ENCODE assay signal across 9 cellular contexts in the genomic region with DNA sequence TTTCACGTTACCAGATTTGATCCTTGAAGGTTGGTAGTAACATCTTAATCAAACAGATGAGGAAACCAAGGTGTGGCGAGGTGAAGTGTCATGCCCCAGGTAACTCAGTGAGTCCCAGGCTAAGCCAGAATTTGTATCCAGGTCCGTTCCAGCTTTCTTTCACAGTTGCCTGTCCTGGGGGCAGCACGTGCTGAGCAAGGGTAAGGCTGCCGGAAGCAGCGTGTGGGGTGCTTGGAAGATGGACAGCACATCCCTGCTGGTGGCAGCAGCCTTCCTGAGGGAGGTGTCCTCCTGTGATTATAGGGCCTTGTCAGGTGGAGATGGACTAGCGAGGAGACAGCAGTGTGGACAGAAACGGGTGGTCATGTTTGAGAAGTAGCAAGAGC. TPM values are rescaled to one million over a fixed set of nuclear protein-coding genes. Genes with fewer than 3 reads are reported as not detected.
DNase-seq lines count a peak whose midpoint lies in the region; ATAC-seq and TF ChIP-seq lines count a peak whose summit lies in the region.
"Had no signal": no experiment of that assay in that cellular context is flagged by ENCODE, and none has a peak within 500 bp of the region (broad histone marks: within the 10 kb centered on the region; RNA-seq: fewer than 3 reads in every experiment).

No MANE protein-coding gene starts in this region.

- H3K4me3 Mint-ChIP-seq in HFFc6 (peak overlapping the region; percentile 91), immature natural killer cell (peak overlapping the region; percentile 47 to 94 (median 68))
- peak overlapping the region; percentile 92 for H3K4me3 Mint-ChIP-seq in activated T-helper 1 cell treated with anti-CD3 and anti-CD28 coated beads, Interleukin-12 subunit alpha, Interleukin-12 subunit beta, Interleukin-2, Interleukin-4 antibody, amounts not matched to agents 30 ng/mL and 10 ng/mL and 1 ng/mL, durations not matched to agents 14 hours and 24 hours and 36 hours
- peak overlapping the region; percentile 84 to 91 for H3K4me3 Mint-ChIP-seq in stimulated activated naive B cell treated with anti-CD40 and anti-IgM and Interleukin-4, amounts not matched to agents 10 μg/mL and 1 μg/mL and 100 μg/mL, for 72 hours

- H3K4me1 Mint-ChIP-seq in HFFc6 (ENCODE audit: low read depth) (peaks cover 84% of the 10 kb centered on the region), immature natural killer cell (peaks cover 35 to 37% of the 10 kb centered on the region in 2 donors)
- H3K4me1 Mint-ChIP-seq in activated T-helper 1 cell treated with anti-CD3 and anti-CD28 coated beads, Interleukin-12 subunit alpha, Interleukin-12 subunit beta, Interleukin-2, Interleukin-4 antibody, amounts not matched to agents 30 ng/mL and 10 ng/mL and 1 ng/mL, durations not matched to agents 14 hours and 24 hours and 36 hours (ENCODE audit: low read depth), result peaks cover 20% of the 10 kb centered on the region
- H3K4me1 Mint-ChIP-seq in stimulated activated naive B cell treated with anti-CD40 and anti-IgM and Interleukin-4, amounts not matched to agents 10 μg/mL and 1 μg/mL and 100 μg/mL, for 72 hours, result peaks cover 21 to 42% of the 10 kb centered on the region in 2 donors

- intact Hi-C loops in activated T-helper 1 cell treated with anti-CD3 and anti-CD28 coated beads, Interleukin-12 subunit alpha, Interleukin-12 subunit beta, Interleukin-2, Interleukin-4 antibody, amounts not matched to agents 30 ng/mL and 10 ng/mL and 1 ng/mL, durations not matched to agents 14 hours and 24 hours and 36 hours (cut with micrococcal nuclease), result loop anchor here (1.0 to 10.0 kb wide), 4 partner anchors 60 to 213 kb away; a partner anchor contains a TSS

- no peak for TF ChIP-seq CTCF in HFFc6 (IDR thresholded peaks at IDR 0.05)

- H3K27ac Mint-ChIP-seq in HFFc6 (peak overlapping the region; percentile 83), immature natural killer cell (peak overlapping the region in 3 of 6 donors; percentile 4 to 37 (median 36))
- H3K27ac Mint-ChIP-seq in activated T-helper 1 cell treated with anti-CD3 and anti-CD28 coated beads, Interleukin-12 subunit alpha, Interleukin-12 subunit beta, Interleukin-2, Interleukin-4 antibody, amounts not matched to agents 30 ng/mL and 10 ng/mL and 1 ng/mL, durations not matched to agents 14 hours and 24 hours and 36 hours, result peak overlapping the region; percentile 5
- H3K27ac Mint-ChIP-seq in stimulated activated naive B cell treated with anti-CD40 and anti-IgM and Interleukin-4, amounts not matched to agents 10 μg/mL and 1 μg/mL and 100 μg/mL, for 72 hours, result peak overlapping the region; percentile 25

- H3K27me3 Mint-ChIP-seq in HFFc6 (ENCODE audit: insufficient read depth), result peaks cover 2% of the 10 kb centered on the region
- H3K27me3 Mint-ChIP-seq in activated T-helper 1 cell treated with anti-CD3 and anti-CD28 coated beads, Interleukin-12 subunit alpha, Interleukin-12 subunit beta, Interleukin-2, Interleukin-4 antibody, amounts not matched to agents 30 ng/mL and 10 ng/mL and 1 ng/mL, durations not matched to agents 14 hours and 24 hours and 36 hours (ENCODE audit: insufficient read depth), result no peaks in the 10 kb centered on the region
- peaks cover 0 to 13% (median 4%) of the 10 kb centered on the region in 3 donors for H3K27me3 Mint-ChIP-seq in immature natural killer cell (ENCODE audit: low read depth in 3 of 3)
- no peaks in the 10 kb centered on the region for H3K27me3 Mint-ChIP-seq in stimulated activated naive B cell treated with anti-CD40 and anti-IgM and Interleukin-4, amounts not matched to agents 10 μg/mL and 1 μg/mL and 100 μg/mL, for 72 hours

- H3K9me3 Mint-ChIP-seq in HFFc6 (no peaks in the 10 kb centered on the region), immature natural killer cell (no peaks in the 10 kb centered on the region)
- no peaks in the 10 kb centered on the region for H3K9me3 Mint-ChIP-seq in activated T-helper 1 cell treated with anti-CD3 and anti-CD28 coated beads, Interleukin-12 subunit alpha, Interleukin-12 subunit beta, Interleukin-2, Interleukin-4 antibody, amounts not matched to agents 30 ng/mL and 10 ng/mL and 1 ng/mL, durations not matched to agents 14 hours and 24 hours and 36 hours
- no peaks in the 10 kb centered on the region for H3K9me3 Mint-ChIP-seq in stimulated activated naive B cell treated with anti-CD40 and anti-IgM and Interleukin-4, amounts not matched to agents 10 μg/mL and 1 μg/mL and 100 μg/mL, for 72 hours

- H3K36me3 Mint-ChIP-seq in HFFc6 (ENCODE audit: low read depth) (peaks cover 4% of the 10 kb centered on the region; the same call in 1 of the 2 replicates), immature natural killer cell (no peaks in the 10 kb centered on the region)
- H3K36me3 Mint-ChIP-seq in activated T-helper 1 cell treated with anti-CD3 and anti-CD28 coated beads, Interleukin-12 subunit alpha, Interleukin-12 subunit beta, Interleukin-2, Interleukin-4 antibody, amounts not matched to agents 30 ng/mL and 10 ng/mL and 1 ng/mL, durations not matched to agents 14 hours and 24 hours and 36 hours (ENCODE audit: low read depth), result peaks cover 5% of the 10 kb centered on the region
- H3K36me3 Mint-ChIP-seq in stimulated activated naive B cell treated with anti-CD40 and anti-IgM and Interleukin-4, amounts not matched to agents 10 μg/mL and 1 μg/mL and 100 μg/mL, for 72 hours, result peaks cover 2 to 3% of the 10 kb centered on the region in 2 donors

- no peak for DNase-seq in HFFc6
- no peak for DNase-seq in activated T-helper 1 cell treated with anti-CD3 and anti-CD28 coated beads, Interleukin-12 subunit alpha, Interleukin-12 subunit beta, Interleukin-2, Interleukin-4 antibody, amounts not matched to agents 30 ng/mL and 10 ng/mL and 1 ng/mL, durations not matched to agents 14 hours and 24 hours and 36 hours (ENCODE audit: low spot score)
- no peak for DNase-seq in immature natural killer cell
- no peak for DNase-seq in stimulated activated naive B cell treated with anti-CD40 and anti-IgM and Interleukin-4, amounts not matched to agents 10 μg/mL and 1 μg/mL and 100 μg/mL, for 72 hours
- no peak for DNase-seq in GM19240 (ENCODE audit: insufficient read length, low spot score)
- DNase-seq in GM03348 (ENCODE audit: low spot score), result no peak
- DNase-seq in middle frontal gyrus (ENCODE audit: extremely low spot score, low spot score), result no peak
- DNase-seq: NCI-H187 treated with DMSO at 0.1 percent for 48 hours had no signal

- ATAC-seq in stimulated activated naive B cell treated with anti-CD40 and anti-IgM and Interleukin-4, amounts not matched to agents 10 μg/mL and 1 μg/mL and 100 μg/mL, for 72 hours (replicated peaks), result no peak
- ATAC-seq in GM21723 (IDR thresholded peaks at IDR 0.05; ENCODE audit: unreplicated experiment), result no peak

RNA-seq across cellular contexts. Expression of a gene that starts 50.9 kb away (rescaled TPM):
- 10 to 100 TPM; 74.3 to 92.5 (median 91.6) TPM for total RNA-seq in HFFc6 (2021; fragmentation: NEBNext Ultra II Directional; extraction: Animal tissue kit (Norgen Biotek cat#: 25700))
- 32.7 and 32.9 TPM in 2 replicates for total RNA-seq in activated T-helper 1 cell treated with anti-CD3 and anti-CD28 coated beads, Interleukin-12 subunit alpha, Interleukin-12 subunit beta, Interleukin-2, Interleukin-4 antibody, amounts not matched to agents 30 ng/mL and 10 ng/mL and 1 ng/mL, durations not matched to agents 14 hours and 24 hours and 36 hours
- 10 to 100 TPM; 15.0 to 22.4 (median 20.8) TPM for polyA plus RNA-seq in immature natural killer cell
